In genomic region chr1:174874337-174875053, GRCh38 we compare ENCODE assay signal across 1 cellular context.
TF ChIP-seq lines count a peak whose summit lies in the region.

No MANE protein-coding gene starts in this region.

TF ChIP-seq in GM12878, 131 proteins besides CTCF, POLR2A, EP300 and RAD21 (continued from another document):
- TF ChIP-seq, protein P1, sequence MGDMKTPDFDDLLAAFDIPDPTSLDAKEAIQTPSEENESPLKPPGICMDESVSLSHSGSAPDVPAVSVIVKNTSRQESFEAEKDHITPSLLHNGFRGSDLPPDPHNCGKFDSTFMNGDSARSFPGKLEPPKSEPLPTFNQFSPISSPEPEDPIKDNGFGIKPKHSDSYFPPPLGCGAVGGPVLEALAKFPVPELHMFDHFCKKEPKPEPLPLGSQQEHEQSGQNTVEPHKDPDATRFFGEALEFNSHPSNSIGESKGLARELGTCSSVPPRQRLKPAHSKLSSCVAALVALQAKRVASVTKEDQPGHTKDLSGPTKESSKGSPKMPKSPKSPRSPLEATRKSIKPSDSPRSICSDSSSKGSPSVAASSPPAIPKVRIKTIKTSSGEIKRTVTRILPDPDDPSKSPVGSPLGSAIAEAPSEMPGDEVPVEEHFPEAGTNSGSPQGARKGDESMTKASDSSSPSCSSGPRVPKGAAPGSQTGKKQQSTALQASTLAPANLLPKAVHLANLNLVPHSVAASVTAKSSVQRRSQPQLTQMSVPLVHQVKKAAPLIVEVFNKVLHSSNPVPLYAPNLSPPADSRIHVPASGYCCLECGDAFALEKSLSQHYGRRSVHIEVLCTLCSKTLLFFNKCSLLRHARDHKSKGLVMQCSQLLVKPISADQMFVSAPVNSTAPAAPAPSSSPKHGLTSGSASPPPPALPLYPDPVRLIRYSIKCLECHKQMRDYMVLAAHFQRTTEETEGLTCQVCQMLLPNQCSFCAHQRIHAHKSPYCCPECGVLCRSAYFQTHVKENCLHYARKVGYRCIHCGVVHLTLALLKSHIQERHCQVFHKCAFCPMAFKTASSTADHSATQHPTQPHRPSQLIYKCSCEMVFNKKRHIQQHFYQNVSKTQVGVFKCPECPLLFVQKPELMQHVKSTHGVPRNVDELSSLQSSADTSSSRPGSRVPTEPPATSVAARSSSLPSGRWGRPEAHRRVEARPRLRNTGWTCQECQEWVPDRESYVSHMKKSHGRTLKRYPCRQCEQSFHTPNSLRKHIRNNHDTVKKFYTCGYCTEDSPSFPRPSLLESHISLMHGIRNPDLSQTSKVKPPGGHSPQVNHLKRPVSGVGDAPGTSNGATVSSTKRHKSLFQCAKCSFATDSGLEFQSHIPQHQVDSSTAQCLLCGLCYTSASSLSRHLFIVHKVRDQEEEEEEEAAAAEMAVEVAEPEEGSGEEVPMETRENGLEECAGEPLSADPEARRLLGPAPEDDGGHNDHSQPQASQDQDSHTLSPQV (IDR thresholded peaks at IDR 0.05), result no peak
- TF ChIP-seq, protein P2, sequence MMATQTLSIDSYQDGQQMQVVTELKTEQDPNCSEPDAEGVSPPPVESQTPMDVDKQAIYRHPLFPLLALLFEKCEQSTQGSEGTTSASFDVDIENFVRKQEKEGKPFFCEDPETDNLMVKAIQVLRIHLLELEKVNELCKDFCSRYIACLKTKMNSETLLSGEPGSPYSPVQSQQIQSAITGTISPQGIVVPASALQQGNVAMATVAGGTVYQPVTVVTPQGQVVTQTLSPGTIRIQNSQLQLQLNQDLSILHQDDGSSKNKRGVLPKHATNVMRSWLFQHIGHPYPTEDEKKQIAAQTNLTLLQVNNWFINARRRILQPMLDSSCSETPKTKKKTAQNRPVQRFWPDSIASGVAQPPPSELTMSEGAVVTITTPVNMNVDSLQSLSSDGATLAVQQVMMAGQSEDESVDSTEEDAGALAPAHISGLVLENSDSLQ (IDR thresholded peaks at IDR 0.05), result peak; percentile 59
- TF ChIP-seq STAT3 (IDR thresholded peaks at IDR 0.05; ENCODE audit: low read depth, low read length) (no peak), RELB (IDR thresholded peaks at IDR 0.05; ENCODE audit: low read depth) (peak; percentile 22; the same call in 1 of the 2 replicates), POU2F2 (IDR thresholded peaks at IDR 0.05; ENCODE audit: borderline replicate concordance, low read depth, low read length) (0 out of 3 replicates have a peak, but pooled peaks have one; percentile 12), BHLHE40 (IDR thresholded peaks at IDR 0.05; ENCODE audit: borderline replicate concordance in 1 of 2, low read depth in 2 of 2, low read length in 1 of 2) (no peak), CBX5 (IDR thresholded peaks at IDR 0.05; ENCODE audit: low read depth) (0 out of 2 replicates have a peak, but pooled peaks have one; percentile 10), KDM1A (IDR thresholded peaks at IDR 0.05; ENCODE audit: borderline replicate concordance) (no peak), KAT2A (conservative IDR thresholded peaks at IDR 0.05; ENCODE audit: control insufficient read depth, low read depth, low read length) (no peak), MTA2 (IDR thresholded peaks at IDR 0.05; ENCODE audit: low read depth) (peak; percentile 62), RBBP5 (conservative IDR thresholded peaks at IDR 0.05) (no peak), JUNB (IDR thresholded peaks at IDR 0.05) (no peak), ZNF217 (IDR thresholded peaks at IDR 0.05) (no peak), HDAC6 (IDR thresholded peaks at IDR 0.05; ENCODE audit: unreplicated experiment) (no peak), IKZF2 (IDR thresholded peaks at IDR 0.05) (peak in 1 of 2 experiments; percentile 25; a peak in 2 of 4 replicates), SPI1 (IDR thresholded peaks at IDR 0.05; ENCODE audit: borderline replicate concordance, insufficient read depth, low read depth, low read length) (0 out of 2 replicates have a peak, but pooled peaks have one; percentile 16), GABPA (IDR thresholded peaks at IDR 0.05; ENCODE audit: low read depth) (no peak), PML (IDR thresholded peaks at IDR 0.05; ENCODE audit: low read length) (0 out of 2 replicates have a peak, but pooled peaks have one; percentile 41), ZBTB11 (CRISPR knock-in tag; IDR thresholded peaks at IDR 0.05) (no peak), BRCA1 (IDR thresholded peaks at IDR 0.05; ENCODE audit: low read depth, low read length) (no peak), MEF2B (IDR thresholded peaks at IDR 0.05; ENCODE audit: partially characterized antibody, poor library complexity, severe bottlenecking) (no peak), SIN3A (IDR thresholded peaks at IDR 0.05; ENCODE audit: low read depth, low read length) (no peak), MEF2A (IDR thresholded peaks at IDR 0.05; ENCODE audit: insufficient read depth, low read depth, low read length) (no peak), MYC (IDR thresholded peaks at IDR 0.05; ENCODE audit: insufficient read depth, insufficient read length, insufficient replicate concordance, low read length, severe bottlenecking) (no peak), CHD4 (IDR thresholded peaks at IDR 0.05) (no peak), USF2 (IDR thresholded peaks at IDR 0.05; ENCODE audit: borderline replicate concordance, low read depth, low read length) (no peak), SREBF1 (IDR thresholded peaks at IDR 0.05; ENCODE audit: low read length) (no peak), EED (IDR thresholded peaks at IDR 0.05; ENCODE audit: low read depth) (peak; percentile 39; the same call in 1 of the 2 replicates), ZZZ3 (IDR thresholded peaks at IDR 0.05; ENCODE audit: control insufficient read depth, insufficient read length, low read depth) (no peak), ETV6 (conservative IDR thresholded peaks at IDR 0.05 in 1 of 2, IDR thresholded peaks at IDR 0.05 in 1 of 2; ENCODE audit: borderline replicate concordance in 1 of 2, low read depth in 1 of 2) (peak in 1 of 2 experiments; percentile 78; a peak in 2 of 4 replicates), NR2C1 (IDR thresholded peaks at IDR 0.05) (no peak), ZNF384 (IDR thresholded peaks at IDR 0.05; ENCODE audit: borderline replicate concordance, low read depth, low read length) (peak; percentile 43; the same call in 1 of the 2 replicates), ATF7 (IDR thresholded peaks at IDR 0.05; ENCODE audit: low read depth) (0 out of 2 replicates have a peak, but pooled peaks have one; percentile 13), PAX8 (IDR thresholded peaks at IDR 0.05) (no peak)
- TF ChIP-seq, protein P3, sequence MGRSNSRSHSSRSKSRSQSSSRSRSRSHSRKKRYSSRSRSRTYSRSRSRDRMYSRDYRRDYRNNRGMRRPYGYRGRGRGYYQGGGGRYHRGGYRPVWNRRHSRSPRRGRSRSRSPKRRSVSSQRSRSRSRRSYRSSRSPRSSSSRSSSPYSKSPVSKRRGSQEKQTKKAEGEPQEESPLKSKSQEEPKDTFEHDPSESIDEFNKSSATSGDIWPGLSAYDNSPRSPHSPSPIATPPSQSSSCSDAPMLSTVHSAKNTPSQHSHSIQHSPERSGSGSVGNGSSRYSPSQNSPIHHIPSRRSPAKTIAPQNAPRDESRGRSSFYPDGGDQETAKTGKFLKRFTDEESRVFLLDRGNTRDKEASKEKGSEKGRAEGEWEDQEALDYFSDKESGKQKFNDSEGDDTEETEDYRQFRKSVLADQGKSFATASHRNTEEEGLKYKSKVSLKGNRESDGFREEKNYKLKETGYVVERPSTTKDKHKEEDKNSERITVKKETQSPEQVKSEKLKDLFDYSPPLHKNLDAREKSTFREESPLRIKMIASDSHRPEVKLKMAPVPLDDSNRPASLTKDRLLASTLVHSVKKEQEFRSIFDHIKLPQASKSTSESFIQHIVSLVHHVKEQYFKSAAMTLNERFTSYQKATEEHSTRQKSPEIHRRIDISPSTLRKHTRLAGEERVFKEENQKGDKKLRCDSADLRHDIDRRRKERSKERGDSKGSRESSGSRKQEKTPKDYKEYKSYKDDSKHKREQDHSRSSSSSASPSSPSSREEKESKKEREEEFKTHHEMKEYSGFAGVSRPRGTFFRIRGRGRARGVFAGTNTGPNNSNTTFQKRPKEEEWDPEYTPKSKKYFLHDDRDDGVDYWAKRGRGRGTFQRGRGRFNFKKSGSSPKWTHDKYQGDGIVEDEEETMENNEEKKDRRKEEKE (IDR thresholded peaks at IDR 0.05), result no peak
- TF ChIP-seq, protein P4, sequence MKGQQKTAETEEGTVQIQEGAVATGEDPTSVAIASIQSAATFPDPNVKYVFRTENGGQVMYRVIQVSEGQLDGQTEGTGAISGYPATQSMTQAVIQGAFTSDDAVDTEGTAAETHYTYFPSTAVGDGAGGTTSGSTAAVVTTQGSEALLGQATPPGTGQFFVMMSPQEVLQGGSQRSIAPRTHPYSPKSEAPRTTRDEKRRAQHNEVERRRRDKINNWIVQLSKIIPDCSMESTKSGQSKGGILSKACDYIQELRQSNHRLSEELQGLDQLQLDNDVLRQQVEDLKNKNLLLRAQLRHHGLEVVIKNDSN (IDR thresholded peaks at IDR 0.05; ENCODE audit: borderline replicate concordance, extremely low read length, insufficient read depth, low read depth, low read length), result no peak
